Comparison of ENCODE assay signal across 16 cellular contexts in the genomic region with DNA sequence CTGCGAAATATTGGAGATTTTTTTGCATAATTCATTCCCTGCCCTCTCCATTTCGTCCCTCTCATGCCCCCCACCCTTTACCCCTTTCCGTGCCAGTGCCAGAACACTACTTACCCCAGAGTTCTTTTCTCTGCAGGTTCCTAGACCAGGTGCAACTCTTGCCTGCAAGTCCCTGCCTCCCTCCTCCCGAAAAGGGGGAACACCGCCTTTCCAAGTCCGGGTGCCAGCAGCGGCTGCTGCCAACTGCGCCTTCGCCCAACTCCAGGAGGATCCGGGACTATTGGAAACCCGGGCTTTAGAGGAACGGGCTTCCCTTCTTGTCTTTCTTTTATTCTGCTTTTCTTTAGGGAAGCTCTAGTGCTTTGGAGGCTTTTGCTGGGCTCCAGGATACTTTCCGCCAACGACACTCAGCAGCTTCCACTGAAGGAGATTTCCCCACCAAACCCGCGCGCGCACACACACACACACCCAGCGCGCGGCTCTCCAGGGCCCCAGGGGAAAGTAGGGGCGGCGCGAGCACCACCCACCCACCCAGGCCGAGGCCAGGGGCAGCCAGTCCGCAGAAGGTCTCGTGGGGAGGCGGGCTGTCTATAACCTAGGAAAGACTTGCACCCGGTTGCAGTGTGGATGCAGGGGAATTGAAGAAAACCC. TPM values are rescaled to one million over a fixed set of nuclear protein-coding genes. Genes with fewer than 3 reads are reported as not detected.
A peak's percentile ranks its signal among the peaks of the same experiment; 100 is the strongest.
DNase-seq lines count a peak whose midpoint lies in the region; ATAC-seq lines count a peak whose summit lies in the region.
"Had no signal": no experiment of that assay in that cellular context is flagged by ENCODE, and none has a peak within 500 bp of the region (broad histone marks: within the 10 kb centered on the region; RNA-seq: fewer than 3 reads in every experiment).

No MANE protein-coding gene starts in this region.

- no peaks in the 10 kb centered on the region for H3K4me1 ChIP-seq in aorta (ENCODE audit: control insufficient read depth in 1 of 2, insufficient read depth in 2 of 2, low read length in 2 of 2)

- H3K27ac Mint-ChIP-seq in activated T-cell treated with anti-CD3 and anti-CD28 coated beads, Interleukin-2, amount 50 U/mL, for 24 hours = no peak overlapping the region
- H3K27ac Mint-ChIP-seq in stimulated activated naive CD8-positive, alpha-beta T cell treated with anti-CD3 and anti-CD28 coated beads, Interleukin-15, amount 100 ng/mL, for 72 hours = no peak overlapping the region
- H3K27ac Mint-ChIP-seq: CD8-positive, alpha-beta T cell had no signal

- peaks cover 5% of the 10 kb centered on the region for H3K9me3 Mint-ChIP-seq in activated T-cell treated with anti-CD3 and anti-CD28 coated beads, Interleukin-2, amount 50 U/mL, for 24 hours
- peaks cover 6 to 12% of the 10 kb centered on the region in 2 donors for H3K9me3 Mint-ChIP-seq in stimulated activated naive CD8-positive, alpha-beta T cell treated with anti-CD3 and anti-CD28 coated beads, Interleukin-15, amount 100 ng/mL, for 72 hours

- H3K4me3 Mint-ChIP-seq in activated T-cell treated with anti-CD3 and anti-CD28 coated beads, Interleukin-2, amount 50 U/mL, for 24 hours = no peak overlapping the region
- no peak overlapping the region for H3K4me3 Mint-ChIP-seq in stimulated activated naive CD8-positive, alpha-beta T cell treated with anti-CD3 and anti-CD28 coated beads, Interleukin-15, amount 100 ng/mL, for 72 hours
- H3K4me3 Mint-ChIP-seq: CD8-positive, alpha-beta T cell had no signal

- H3K27me3 ChIP-seq in aorta (ENCODE audit: control insufficient read depth in 1 of 2, insufficient read depth in 2 of 2, low read length in 1 of 2) = peaks cover 0 to 4% of the 10 kb centered on the region in 2 donors

- WGBS in aorta, 2 donors = 2 to 5% methylated on average over 29 of the region's 29 CpGs

- H3K9me3 ChIP-seq in aorta (ENCODE audit: control insufficient read depth, low read length) = no peaks in the 10 kb centered on the region
- H3K9me3 ChIP-seq: tibial artery had no signal

- no peaks in the 10 kb centered on the region for H3K36me3 ChIP-seq in aorta (ENCODE audit: control insufficient read depth in 1 of 2, insufficient read depth in 2 of 2, low read length in 1 of 2)
- H3K36me3 ChIP-seq: tibial artery had no signal

- DNase-seq in NCI-H748 (lab: John Stamatoyannopoulos, UW; ENCODE audit: unreplicated experiment) = peak; percentile 42
- no peak for DNase-seq in NCI-H748 treated with DMSO at 0.1 percent for 48 hours (lab: John Stamatoyannopoulos, UW)
- peak; percentile 74 for DNase-seq in cerebellum (ENCODE audit: low spot score)
- DNase-seq in left kidney (ENCODE audit: low read depth, low spot score) = peak; percentile 5
- DNase-seq in aorta = no peak
- DNase-seq in activated T-cell treated with anti-CD3 and anti-CD28 coated beads, Interleukin-2, amount 50 U/mL, for 24 hours = no peak
- DNase-seq in stimulated activated naive CD8-positive, alpha-beta T cell treated with anti-CD3 and anti-CD28 coated beads, Interleukin-15, amount 100 ng/mL, for 72 hours = no peak
- DNase-seq: activated gamma-delta T cell; CD8-positive, alpha-beta T cell; GF-D8; IMR-90; PC-9; tibial artery had no signal

- H3K36me3 Mint-ChIP-seq in activated T-cell treated with anti-CD3 and anti-CD28 coated beads, Interleukin-2, amount 50 U/mL, for 24 hours (ENCODE audit: low read depth) = no peaks in the 10 kb centered on the region
- H3K36me3 Mint-ChIP-seq: CD8-positive, alpha-beta T cell had no signal

- no peak overlapping the region for H3K27ac ChIP-seq in aorta (ENCODE audit: low read depth in 1 of 2, low read length in 2 of 2)
- H3K27ac ChIP-seq: PC-9, tibial artery had no signal

- peaks cover 6% of the 10 kb centered on the region for H3K4me1 Mint-ChIP-seq in activated T-cell treated with anti-CD3 and anti-CD28 coated beads, Interleukin-2, amount 50 U/mL, for 24 hours (ENCODE audit: low read depth)
- peaks cover 11% of the 10 kb centered on the region for H3K4me1 Mint-ChIP-seq in stimulated activated naive CD8-positive, alpha-beta T cell treated with anti-CD3 and anti-CD28 coated beads, Interleukin-15, amount 100 ng/mL, for 72 hours

- ATAC-seq in aorta (ENCODE audit: low FRiP score) (no peak), HG02885 (IDR thresholded peaks at IDR 0.05; ENCODE audit: poor library complexity, unreplicated experiment) (no peak)
- ATAC-seq in stimulated activated naive CD8-positive, alpha-beta T cell treated with anti-CD3 and anti-CD28 coated beads, Interleukin-15, amount 100 ng/mL, for 72 hours = no peak
- ATAC-seq: CD8-positive, alpha-beta T cell had no signal

- H3K4me3 ChIP-seq in aorta (ENCODE audit: low read length in 2 of 2) = no peak overlapping the region
- H3K4me3 ChIP-seq: PC-9, tibial artery had no signal

- peaks cover 68% of the 10 kb centered on the region for H3K27me3 Mint-ChIP-seq in activated T-cell treated with anti-CD3 and anti-CD28 coated beads, Interleukin-2, amount 50 U/mL, for 24 hours
- peaks cover 67% of the 10 kb centered on the region for H3K27me3 Mint-ChIP-seq in stimulated activated naive CD8-positive, alpha-beta T cell treated with anti-CD3 and anti-CD28 coated beads, Interleukin-15, amount 100 ng/mL, for 72 hours

- intact Hi-C loops in aorta (cut with DNase I) = no loop called here

RNA-seq across cellular contexts. Expression of a gene that starts 0.8 kb away (rescaled TPM):
- total RNA-seq in cerebellum (23.4 TPM), aorta (not detected)
- polyA plus RNA-seq in aorta = not detected
- total RNA-seq: A673; CD8-positive, alpha-beta T cell; IMR-90; PC-9; pulmonary artery endothelial cell had no signal
- polyA plus RNA-seq: IMR-90 had no signal

Comparison
In these comparisons a context has a peak if more than half of its experiments do, and no peak if none do; other contexts are left out.
1. DNase-seq: peak in NCI-H748 (single experiment), cerebellum (single experiment) and left kidney (single experiment); none in NCI-H748 treated with DMSO at 0.1 percent for 48 hours (single experiment), aorta (0 of 2), activated T-cell treated with anti-CD3 and anti-CD28 coated beads, Interleukin-2, amount 50 U/mL, for 24 hours (single experiment) and stimulated activated naive CD8-positive, alpha-beta T cell treated with anti-CD3 and anti-CD28 coated beads, Interleukin-15, amount 100 ng/mL, for 72 hours (0 of 2).
2. RNA of a gene that starts 0.8 kb away (total RNA-seq): 23.4 TPM in cerebellum (single experiment); not detected in aorta; every median in the first group is over 10 times any median in the second.